22 cellular contexts compared by ENCODE assay signal in the genomic region with DNA sequence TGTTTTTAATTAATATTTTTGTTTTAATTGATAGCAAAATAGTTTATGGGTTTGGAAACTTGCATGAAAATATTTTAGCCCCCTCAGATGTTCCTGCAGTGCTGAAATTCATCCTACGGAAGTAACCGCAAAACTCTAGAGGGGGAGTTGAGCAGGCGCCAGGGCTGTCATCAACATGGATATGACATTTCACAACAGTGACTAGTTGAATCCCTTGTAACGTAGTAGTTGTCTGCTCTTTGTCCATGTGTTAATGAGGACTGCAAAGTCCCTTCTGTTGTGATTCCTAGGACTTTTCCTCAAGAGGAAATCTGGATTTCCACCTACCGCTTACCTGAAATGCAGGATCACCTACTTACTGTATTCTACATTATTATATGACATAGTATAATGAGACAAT. TPM values are rescaled to one million over a fixed set of nuclear protein-coding genes. Genes with fewer than 3 reads are reported as not detected.
DNase-seq lines count a peak whose midpoint lies in the region; ATAC-seq and TF ChIP-seq lines count a peak whose summit lies in the region.
"Had no signal": no experiment of that assay in that cellular context is flagged by ENCODE, and none has a peak within 500 bp of the region (broad histone marks: within the 10 kb centered on the region; RNA-seq: fewer than 3 reads in every experiment).

No MANE protein-coding gene starts in this region.

- H3K4me1 ChIP-seq in right atrium auricular region, result peaks cover 0 to 34% of the 10 kb centered on the region in 2 donors
- peaks cover 65% of the 10 kb centered on the region for H3K4me1 ChIP-seq in adipocyte (ENCODE audit: control insufficient read depth, insufficient read depth, low read length)

- no peak overlapping the region for H3K4me3 ChIP-seq in right atrium auricular region
- no peak overlapping the region for H3K4me3 ChIP-seq in adipocyte (ENCODE audit: low read length)
- H3K4me3 ChIP-seq: ovary had no signal

- DNase-seq in Right ventricle myocardium superior (peak; percentile 69), right atrium auricular region (ENCODE audit: low spot score) (no peak), adipocyte (ENCODE audit: low read depth) (no peak), naive B cell (no peak), GOT3 (lab: John Stamatoyannopoulos, UW) (no peak)
- DNase-seq in activated CD4-positive, alpha-beta T cell treated with anti-CD3 and anti-CD28 coated beads, Interleukin-2, amount 50 U/mL, for 48 hours, result no peak
- no peak for DNase-seq in stimulated activated naive CD4-positive, alpha-beta T cell (lab: John Stamatoyannopoulos, UW)
- DNase-seq: activated CD4-positive, CD25-positive, alpha-beta regulatory T cell treated with anti-CD3 and anti-CD28 coated beads, Interleukin-2, amount 50 U/mL, for 72 hours; activated CD8-positive, alpha-beta memory T cell treated with anti-CD3 and anti-CD28 coated beads, Interleukin-2, amount 10 ng/mL, durations not matched to agents 7 days and 5 days; activated gamma-delta T cell; amniotic stem cell; CD4-positive, alpha-beta memory T cell; DMS79 treated with DMSO at 0.1 percent for 48 hours; effector memory CD4-positive, alpha-beta T cell; HCEC 1CT; hypothalamus; NCI-H187 treated with DMSO at 0.1 percent for 48 hours; ovary; small intestine had no signal

- peak overlapping the region in 1 of 2 donors; percentile 49 for H3K27ac ChIP-seq in right atrium auricular region
- H3K27ac ChIP-seq: ovary had no signal

- TF ChIP-seq CTCF in right atrium auricular region (IDR thresholded peaks at IDR 0.05), result no peak

- H3K4me3 Mint-ChIP-seq in naive B cell, result peak overlapping the region in 5 of 8 donors; percentile 6 to 88 (median 66)
- H3K4me3 Mint-ChIP-seq: activated CD8-positive, alpha-beta memory T cell treated with anti-CD3 and anti-CD28 coated beads, Interleukin-2, amount 10 ng/mL, durations not matched to agents 7 days and 5 days; CD4-positive, alpha-beta memory T cell; central memory CD8-positive, alpha-beta T cell; type B pancreatic cell had no signal

- peak overlapping the region in 1 of 6 donors; percentile 77 for H3K27ac Mint-ChIP-seq in naive B cell
- H3K27ac Mint-ChIP-seq: activated CD8-positive, alpha-beta memory T cell treated with anti-CD3 and anti-CD28 coated beads, Interleukin-2, amount 10 ng/mL, durations not matched to agents 7 days and 5 days; type B pancreatic cell had no signal

- intact Hi-C loops in Right ventricle myocardium superior (cut with DNase I), result no loop called here

- H3K9me3 Mint-ChIP-seq in naive B cell, result no peaks in the 10 kb centered on the region
- H3K9me3 Mint-ChIP-seq: CD4-positive, alpha-beta memory T cell; central memory CD8-positive, alpha-beta T cell; type B pancreatic cell had no signal

- ATAC-seq in Right ventricle myocardium superior (ENCODE audit: poor library complexity) (peak; percentile 30), naive B cell (ENCODE audit: low read depth in 2 of 2) (no peak), GM18498 (IDR thresholded peaks at IDR 0.05; ENCODE audit: unreplicated experiment) (no peak)
- ATAC-seq: activated CD8-positive, alpha-beta memory T cell treated with anti-CD3 and anti-CD28 coated beads, Interleukin-2, amount 10 ng/mL, durations not matched to agents 7 days and 5 days had no signal

- H3K36me3 ChIP-seq in right atrium auricular region, result peaks cover 50% of the 10 kb centered on the region
- peaks cover 49% of the 10 kb centered on the region for H3K36me3 ChIP-seq in adipocyte (ENCODE audit: control insufficient read depth, insufficient read depth, low read length, severe bottlenecking)
- H3K36me3 ChIP-seq: ovary had no signal

- no peaks in the 10 kb centered on the region for H3K9me3 ChIP-seq in right atrium auricular region
- H3K9me3 ChIP-seq in adipocyte (ENCODE audit: control insufficient read depth, low read length), result no peaks in the 10 kb centered on the region
- H3K9me3 ChIP-seq: ovary had no signal

- H3K27me3 ChIP-seq in right atrium auricular region (no peaks in the 10 kb centered on the region), adipocyte (replicated peaks; ENCODE audit: control insufficient read depth, insufficient read depth, low read length) (no peaks in the 10 kb centered on the region)
- H3K27me3 ChIP-seq: ovary had no signal

- peaks cover 29 to 39% (median 31%) of the 10 kb centered on the region in 3 donors for H3K4me1 Mint-ChIP-seq in naive B cell
- H3K4me1 Mint-ChIP-seq: activated CD8-positive, alpha-beta memory T cell treated with anti-CD3 and anti-CD28 coated beads, Interleukin-2, amount 10 ng/mL, durations not matched to agents 7 days and 5 days; central memory CD8-positive, alpha-beta T cell had no signal

- H3K36me3 Mint-ChIP-seq in naive B cell, result no peaks in the 10 kb centered on the region
- H3K36me3 Mint-ChIP-seq: activated CD8-positive, alpha-beta memory T cell treated with anti-CD3 and anti-CD28 coated beads, Interleukin-2, amount 10 ng/mL, durations not matched to agents 7 days and 5 days had no signal

- peaks cover 0 to 4% (median 0%) of the 10 kb centered on the region in 3 donors for H3K27me3 Mint-ChIP-seq in naive B cell
- H3K27me3 Mint-ChIP-seq: activated CD8-positive, alpha-beta memory T cell treated with anti-CD3 and anti-CD28 coated beads, Interleukin-2, amount 10 ng/mL, durations not matched to agents 7 days and 5 days; CD4-positive, alpha-beta memory T cell; central memory CD8-positive, alpha-beta T cell; type B pancreatic cell had no signal

- peak overlapping the region; percentile 84 for H3K9ac ChIP-seq in adipocyte (ENCODE audit: low read length)

RNA-seq across cellular contexts. Expression of a gene that starts 40.4 kb away (rescaled TPM):
- 11.4 TPM for total RNA-seq in Right ventricle myocardium superior
- total RNA-seq in right atrium auricular region, result 10 to 100 TPM; 10.8 to 13.4 TPM
- 1 to 10 TPM in 5 of 6 donors, under 1 TPM in 1; 0.26 to 8.6 (median 4.0) TPM for polyA plus RNA-seq in naive B cell (ENCODE audit: low read depth in 6 of 6)
